In genomic region chrX:129737921-129738320, GRCh38 we compare ENCODE assay signal across 11 cellular contexts. TPM values are rescaled to one million over a fixed set of nuclear protein-coding genes. Genes with fewer than 3 reads are reported as not detected.
A peak's percentile ranks its signal among the peaks of the same experiment; 100 is the strongest.
DNase-seq lines count a peak whose midpoint lies in the region; ATAC-seq and TF ChIP-seq lines count a peak whose summit lies in the region.
"Had no signal": no experiment of that assay in that cellular context is flagged by ENCODE, and none has a peak within 500 bp of the region (broad histone marks: within the 10 kb centered on the region; RNA-seq: fewer than 3 reads in every experiment).

No MANE protein-coding gene starts in this region.

- H4K20me1 ChIP-seq in OCI-LY3 (ENCODE audit: insufficient read depth, low read length), result no peaks in the 10 kb centered on the region

- H3K36me3 ChIP-seq in OCI-LY3 (replicated peaks; ENCODE audit: low read depth, low read length) (no peaks in the 10 kb centered on the region), sigmoid colon (no peaks in the 10 kb centered on the region)

- in situ Hi-C loops in GM13977 (cut with MboI; ENCODE audit: low pct_unique_long_range_greater_than_20kb, low sequenced_read_pairs, unreplicated experiment), result no loop called here

- DNase-seq in fibroblast of peridontal ligament (ENCODE audit: extremely low read depth), result peak; percentile 81
- peak; percentile 48 for DNase-seq in sigmoid colon
- DNase-seq in GM13977 (ENCODE audit: low spot score), result no peak
- no peak for DNase-seq in effector CD4-positive, alpha-beta T cell
- DNase-seq: activated naive CD4-positive, alpha-beta T cell treated with Interleukin-2 at 50 U/mL for 16 hours; SW 1271 had no signal

- TF ChIP-seq EP300 in sigmoid colon (IDR thresholded peaks at IDR 0.05), result no peak

- TF ChIP-seq CTCF in OCI-LY3 (IDR thresholded peaks at IDR 0.05; ENCODE audit: low read depth, low read length) (peak; percentile 39), sigmoid colon (IDR thresholded peaks at IDR 0.05) (no peak), GM13977 (IDR thresholded peaks at IDR 0.05; ENCODE audit: extremely low read depth, insufficient read depth, missing control alignments) (no peak)

- intact Hi-C loops in sigmoid colon (cut with DNase I), result no loop called here

- no peak overlapping the region for H2AFZ ChIP-seq in OCI-LY3 (ENCODE audit: low read depth, low read length)

- H3K4me1 ChIP-seq in OCI-LY3 (ENCODE audit: low read length) (peaks cover 21% of the 10 kb centered on the region), sigmoid colon (no peaks in the 10 kb centered on the region)

- peak overlapping the region; percentile 41 for H3K4me3 ChIP-seq in OCI-LY3 (ENCODE audit: low read length)
- no peak overlapping the region for H3K4me3 ChIP-seq in sigmoid colon

- H3K9me3 ChIP-seq in OCI-LY3 (ENCODE audit: insufficient read depth, low read length), result no peaks in the 10 kb centered on the region
- H3K9me3 ChIP-seq in sigmoid colon, result no peaks in the 10 kb centered on the region

- ATAC-seq in GM18511 (IDR thresholded peaks at IDR 0.05; ENCODE audit: unreplicated experiment) (peak; percentile 52), HG03196 (IDR thresholded peaks at IDR 0.05; ENCODE audit: unreplicated experiment) (no peak), HG02970 (IDR thresholded peaks at IDR 0.05; ENCODE audit: low FRiP score, unreplicated experiment) (no peak)

- H3K9ac ChIP-seq in OCI-LY3 (ENCODE audit: low read length), result peak overlapping the region; percentile 23; the same call in 1 of the 2 replicates

- H3K27me3 ChIP-seq in OCI-LY3 (ENCODE audit: low read depth, low read length), result no peaks in the 10 kb centered on the region
- H3K27me3 ChIP-seq in sigmoid colon, result no peaks in the 10 kb centered on the region

- H3K4me2 ChIP-seq in OCI-LY3 (ENCODE audit: low read length), result peak overlapping the region; percentile 65

- 56 to 68% methylated on average over 5 of the region's 5 CpGs for WGBS in sigmoid colon, 2 donors

- H3K27ac ChIP-seq in OCI-LY3 (ENCODE audit: low read length), result peak overlapping the region; percentile 13; the same call in 1 of the 2 replicates
- peak overlapping the region in 3 of 4 donors; percentile 6 to 39 (median 21) for H3K27ac ChIP-seq in sigmoid colon

- H3K79me2 ChIP-seq in OCI-LY3 (ENCODE audit: low read length), result no peaks in the 10 kb centered on the region

- no peak for TF ChIP-seq POLR2A in sigmoid colon (IDR thresholded peaks at IDR 0.05)

RNA-seq across cellular contexts. Expression of gene XPNPEP2, which starts 0.9 kb away (rescaled TPM):
- 10 to 100 TPM in 1 of 4 donors, 1 to 10 TPM in 3; 2.6 to 11.1 (median 4.7) TPM for total RNA-seq in sigmoid colon
- polyA plus RNA-seq in sigmoid colon, result 1 to 10 TPM; 1.8 to 3.3 (median 2.5) TPM
- total RNA-seq: glomerular endothelial cell had no signal

RNA-seq across cellular contexts. Expression of gene SASH3, which starts 41.8 kb away (rescaled TPM):
- 1 to 10 TPM; 1.7 to 8.7 (median 5.9) TPM for total RNA-seq in sigmoid colon
- polyA plus RNA-seq in sigmoid colon, result 10 to 100 TPM in 2 of 3 donors, 1 to 10 TPM in 1; 6.2 to 48.3 (median 13.2) TPM
- total RNA-seq: glomerular endothelial cell had no signal

Comparison
In these comparisons a context has a peak if more than half of its experiments do, and no peak if none do; other contexts are left out.
1. DNase-seq: peak in fibroblast of peridontal ligament (single experiment) and sigmoid colon (single experiment); none in GM13977 (single experiment) and effector CD4-positive, alpha-beta T cell (single experiment).